ENCODE assay signal across 8 cellular contexts in genomic region chr6:142474446-142475289, GRCh38.
A peak's percentile ranks its signal among the peaks of the same experiment; 100 is the strongest.
DNase-seq lines count a peak whose midpoint lies in the region; ATAC-seq and TF ChIP-seq lines count a peak whose summit lies in the region.

No MANE protein-coding gene starts in this region.

- peak; percentile 65 for ATAC-seq in GM19395 (IDR thresholded peaks at IDR 0.05; ENCODE audit: unreplicated experiment)
- no peak for ATAC-seq in HG03520 (IDR thresholded peaks at IDR 0.05; ENCODE audit: unreplicated experiment)
- no peak for ATAC-seq in GM18861 (IDR thresholded peaks at IDR 0.05; ENCODE audit: unreplicated experiment)

- no peaks in the 10 kb centered on the region for H3K9me3 ChIP-seq in esophagus muscularis mucosa

- peaks cover 3% of the 10 kb centered on the region for H3K9me3 Mint-ChIP-seq in neural crest cell

- 4% methylated on average over 13 of the region's 13 CpGs for WGBS in esophagus muscularis mucosa

- H3K4me3 ChIP-seq in esophagus muscularis mucosa = no peak overlapping the region

- H3K27ac ChIP-seq in esophagus muscularis mucosa (replicated peaks in 1 of 4) = no peak overlapping the region

- H3K4me1 Mint-ChIP-seq in neural crest cell = no peaks in the 10 kb centered on the region

- H3K4me1 ChIP-seq in esophagus muscularis mucosa = peaks cover 0 to 4% (median 0%) of the 10 kb centered on the region in 4 donors

- H3K27me3 ChIP-seq in esophagus muscularis mucosa = no peaks in the 10 kb centered on the region

- intact Hi-C loops in esophagus muscularis mucosa (cut with DNase I) = loop anchor here (5.0 to 10.0 kb wide), 3 partner anchors 60 to 953 kb away; no protein-coding TSS in a partner anchor

- peak; percentile 77 to 84 (median 81) for TF ChIP-seq CTCF in esophagus muscularis mucosa (IDR thresholded peaks at IDR 0.05)
- TF ChIP-seq CTCF in neural crest cell (conservative IDR thresholded peaks at IDR 0.05) = peak; percentile 95

- H3K4me3 Mint-ChIP-seq in neural crest cell = no peak overlapping the region

- H3K27me3 Mint-ChIP-seq in neural crest cell (ENCODE audit: low read depth) = no peaks in the 10 kb centered on the region

- in situ Hi-C loops in SK-MEL-5 (cut with HindIII; ENCODE audit: low pct_unique_long_range_greater_than_20kb, low sequenced_read_pairs) = no loop called here

- no peaks in the 10 kb centered on the region for H3K36me3 Mint-ChIP-seq in neural crest cell (ENCODE audit: low read depth)

- TF ChIP-seq EP300 in esophagus muscularis mucosa (IDR thresholded peaks at IDR 0.05) = no peak

- DNase-seq in D341Med (ENCODE audit: low spot score) (peak; percentile 58), LoVo (ENCODE audit: low spot score) (peak; percentile 52), SK-MEL-5 (ENCODE audit: low read depth, low spot score) (peak; percentile 77), esophagus muscularis mucosa (ENCODE audit: extremely low spot score) (no peak), neural crest cell (ENCODE audit: low read depth, low spot score) (peak; percentile 18)

- TF ChIP-seq POLR2A in esophagus muscularis mucosa (IDR thresholded peaks at IDR 0.05; ENCODE audit: low read depth) = no peak

- no peaks in the 10 kb centered on the region for H3K36me3 ChIP-seq in esophagus muscularis mucosa

- no peak overlapping the region for H3K27ac Mint-ChIP-seq in neural crest cell (ENCODE audit: unreplicated experiment)
